In the genomic region with DNA sequence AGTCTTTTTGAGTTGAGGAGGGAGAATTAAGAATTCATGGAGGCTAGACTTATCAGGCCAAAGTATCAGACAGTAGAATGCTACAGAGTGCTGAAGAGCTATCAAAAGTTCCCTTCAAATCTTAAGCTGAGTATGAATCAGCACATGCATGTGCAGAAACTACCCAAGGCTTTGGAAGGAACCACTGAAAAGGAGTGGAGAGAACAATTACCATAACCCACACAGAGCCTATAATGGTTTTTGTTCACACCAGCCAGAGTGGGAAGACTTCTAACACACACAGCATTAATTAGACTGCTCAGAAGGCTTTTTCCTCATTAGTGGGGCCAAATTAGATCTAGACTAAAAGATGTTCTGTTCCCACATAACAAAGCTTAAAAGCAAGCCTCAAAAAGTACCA, we compare ENCODE assay signal across 16 cellular contexts.
"Had no signal": no experiment of that assay in that cellular context is flagged by ENCODE, and none has a peak within 500 bp of the region (broad histone marks: within the 10 kb centered on the region; RNA-seq: fewer than 3 reads in every experiment).

No MANE protein-coding gene starts in this region.

- ATAC-seq: effector memory CD8-positive, alpha-beta T cell; foreskin keratinocyte; gastroesophageal sphincter; heart left ventricle; left cardiac atrium; lower lobe of right lung; mucosa of descending colon had no signal

- DNase-seq: colonic mucosa; cortex of kidney; effector CD8-positive, alpha-beta T cell; effector memory CD8-positive, alpha-beta T cell; foreskin keratinocyte; heart left ventricle; immature natural killer cell; left cardiac atrium; left ventricle myocardium inferior; lower lobe of right lung; mesenchymal stem cell; mucosa of descending colon; naive B cell had no signal

- H3K27ac ChIP-seq: colonic mucosa, esophagus muscularis mucosa, foreskin keratinocyte, gastroesophageal sphincter, heart left ventricle, hepatocyte, left ventricle myocardium inferior, lower lobe of right lung had no signal

- H3K4me3 ChIP-seq: colonic mucosa, esophagus muscularis mucosa, gastroesophageal sphincter, heart left ventricle, hepatocyte, left ventricle myocardium inferior, lower lobe of right lung, mucosa of descending colon had no signal
